13 cellular contexts compared by ENCODE assay signal in the genomic region with DNA sequence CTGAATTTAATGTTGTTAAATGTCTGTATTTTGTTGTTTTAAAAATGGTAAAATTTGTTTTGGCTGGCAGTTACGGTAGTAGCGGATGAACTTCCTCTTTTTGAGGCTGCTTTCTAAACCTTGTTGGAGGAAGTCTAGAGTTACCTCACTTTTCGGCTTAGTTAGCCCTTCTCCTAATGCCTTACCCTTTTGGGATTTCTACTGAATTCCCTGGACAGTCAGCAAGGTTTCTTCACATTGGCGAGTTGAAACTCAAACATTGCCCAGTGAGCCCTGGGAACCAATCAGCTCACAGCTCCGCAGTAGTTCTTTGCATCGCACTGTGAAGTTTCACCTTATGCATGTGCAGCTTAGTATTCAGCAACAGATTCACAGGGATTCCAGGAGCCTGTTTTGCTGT. TPM values are rescaled to one million over a fixed set of nuclear protein-coding genes. Genes with fewer than 3 reads are reported as not detected.
DNase-seq lines count a peak whose midpoint lies in the region; ATAC-seq, FAIRE-seq and TF ChIP-seq lines count a peak whose summit lies in the region.
"Had no signal": no experiment of that assay in that cellular context is flagged by ENCODE, and none has a peak within 500 bp of the region (broad histone marks: within the 10 kb centered on the region; RNA-seq: fewer than 3 reads in every experiment).

No MANE protein-coding gene starts in this region.

- H3K9ac ChIP-seq in colonic mucosa (ENCODE audit: low read depth in 2 of 2, low read length in 2 of 2): no peak overlapping the region

- peak overlapping the region; percentile 47 for H3K4me3 Mint-ChIP-seq in T-helper 17 cell
- peak overlapping the region; percentile 85 for H3K4me3 Mint-ChIP-seq in natural killer cell

- no peak for TF ChIP-seq POLR2A in GM12892 (IDR thresholded peaks at IDR 0.05; ENCODE audit: low read depth, low read length)

- peaks cover 2% of the 10 kb centered on the region for H3K36me3 Mint-ChIP-seq in T-helper 17 cell (ENCODE audit: low read depth)
- no peaks in the 10 kb centered on the region for H3K36me3 Mint-ChIP-seq in natural killer cell

- peaks cover 25% of the 10 kb centered on the region for H3K4me1 Mint-ChIP-seq in T-helper 17 cell
- H3K4me1 Mint-ChIP-seq in natural killer cell: peaks cover 59 to 60% of the 10 kb centered on the region in 2 donors

- TF ChIP-seq CTCF in natural killer cell (IDR thresholded peaks at IDR 0.05) (no peak), colonic mucosa (IDR thresholded peaks at IDR 0.05) (no peak), coronary artery (IDR thresholded peaks at IDR 0.05) (no peak), osteoblast (IDR thresholded peaks at IDR 0.05; ENCODE audit: extremely low read depth, low read depth, low read length) (no peak)

- peak; percentile 53 for FAIRE-seq in GM12892 (lab: Jason Lieb, UNC)
- FAIRE-seq: bronchial epithelial cell had no signal

- H3K9me3 Mint-ChIP-seq in natural killer cell: no peaks in the 10 kb centered on the region

- H3K9me3 ChIP-seq in T-helper 17 cell (ENCODE audit: control insufficient read depth, low read length, poor library complexity, severe bottlenecking) (no peaks in the 10 kb centered on the region), colonic mucosa (no peaks in the 10 kb centered on the region), osteoblast (ENCODE audit: low read depth, low read length) (no peaks in the 10 kb centered on the region)

- no peak overlapping the region for H3K27ac ChIP-seq in colonic mucosa
- H3K27ac ChIP-seq in coronary artery: no peak overlapping the region
- H3K27ac ChIP-seq in osteoblast (ENCODE audit: low read depth, low read length): no peak overlapping the region

- intact Hi-C loops in natural killer cell (cut with micrococcal nuclease): loop anchor here (2.0 kb wide), 1 partner anchor 34 kb away; no protein-coding TSS in a partner anchor
- intact Hi-C loops in colonic mucosa (cut with DNase I): no loop called here

- H3K27me3 Mint-ChIP-seq in T-helper 17 cell (no peaks in the 10 kb centered on the region), natural killer cell (ENCODE audit: low read depth in 2 of 2) (no peaks in the 10 kb centered on the region)

- no peak overlapping the region for H3K4me2 ChIP-seq in osteoblast (ENCODE audit: insufficient read depth, low read length)

- ATAC-seq in HG03354 (IDR thresholded peaks at IDR 0.05; ENCODE audit: poor library complexity, severe bottlenecking, unreplicated experiment) (peak; percentile 50), T-helper 17 cell (no peak), natural killer cell (no peak)

- DNase-seq in GM12892 (ENCODE audit: insufficient read length) (no peak), T-helper 17 cell (no peak), natural killer cell (no peak), colonic mucosa (no peak), coronary artery (ENCODE audit: low spot score) (no peak), glomerular visceral epithelial cell (ENCODE audit: extremely low spot score) (no peak), osteoblast (ENCODE audit: insufficient read length, low spot score, missing footprints) (no peak)
- DNase-seq: activated CD4-positive, alpha-beta T cell treated with anti-CD3 and anti-CD28 coated beads, Interleukin-2, amount 50 U/mL, for 4 hours had no signal

- H3K36me3 ChIP-seq in colonic mucosa (no peaks in the 10 kb centered on the region), osteoblast (ENCODE audit: insufficient read depth, low read length) (no peaks in the 10 kb centered on the region)

- no peak overlapping the region for H2AFZ ChIP-seq in osteoblast (ENCODE audit: low read length)

- H3K79me2 ChIP-seq in osteoblast (ENCODE audit: insufficient read depth, low read length): no peaks in the 10 kb centered on the region

- H3K4me3 ChIP-seq in colonic mucosa (no peak overlapping the region), coronary artery (no peak overlapping the region), osteoblast (ENCODE audit: insufficient read depth, low read length) (no peak overlapping the region)

- H3K27me3 ChIP-seq in colonic mucosa (no peaks in the 10 kb centered on the region), osteoblast (ENCODE audit: insufficient read depth, low read length) (no peaks in the 10 kb centered on the region)

- H4K20me1 ChIP-seq in osteoblast (ENCODE audit: insufficient read depth, low read length): no peaks in the 10 kb centered on the region

- H3K4me1 ChIP-seq in colonic mucosa (no peaks in the 10 kb centered on the region), osteoblast (ENCODE audit: insufficient read depth, low read length) (peaks cover 8% of the 10 kb centered on the region)

- H3K27ac Mint-ChIP-seq in T-helper 17 cell (peak overlapping the region; percentile 72), natural killer cell (peak overlapping the region; percentile 87 to 94)

RNA-seq across cellular contexts. Expression of gene RHOQ, which starts 7.7 kb away (rescaled TPM):
- 39.2 TPM for polyA plus RNA-seq in GM12892 (2012; ENCODE audit: missing spikeins)
- 10 to 100 TPM; 19.7 to 26.5 TPM for total RNA-seq in T-helper 17 cell
- 100 to 1,000 TPM in 2 of 3 donors, 10 to 100 TPM in 1; 93.7 to 131 (median 102) TPM for total RNA-seq in natural killer cell
- 10 to 100 TPM in 1 of 2 donors, 1 to 10 TPM in 1; 7.0 to 22.5 TPM for total RNA-seq in colonic mucosa
- 137 and 163 TPM in 2 replicates for total RNA-seq in osteoblast

RNA-seq across cellular contexts. Expression of gene ATP6V1E2, which starts 7.8 kb away (rescaled TPM):
- polyA plus RNA-seq in GM12892 (2012; ENCODE audit: missing spikeins): 8.2 TPM
- total RNA-seq in T-helper 17 cell: 10 to 100 TPM in 1 of 2 donors, 1 to 10 TPM in 1; 8.5 to 10.4 TPM
- total RNA-seq in natural killer cell: 10 to 100 TPM in 1 of 3 donors, 1 to 10 TPM in 2; 5.5 to 10.5 (median 7.9) TPM
- total RNA-seq in colonic mucosa: 1 to 10 TPM; 1.5 to 3.6 TPM
- 5.9 and 6.5 TPM in 2 replicates for total RNA-seq in osteoblast

RNA-seq across cellular contexts. Expression of gene TMEM247, which starts 55.2 kb away (rescaled TPM):
- not detected for polyA plus RNA-seq in GM12892 (2012; ENCODE audit: missing spikeins)
- total RNA-seq in T-helper 17 cell (not detected), natural killer cell (not detected), colonic mucosa (not detected), osteoblast (not detected in 2 replicates)
- total RNA-seq: bronchial epithelial cell, Daoy, liver, renal cortical epithelial cell had no signal
- polyA plus RNA-seq: liver had no signal
